9 cellular contexts compared by ENCODE assay signal in genomic region chr9:137294091-137294683, GRCh38. TPM values are rescaled to one million over a fixed set of nuclear protein-coding genes. Genes with fewer than 3 reads are reported as not detected.
DNase-seq lines count a peak whose midpoint lies in the region; ATAC-seq and TF ChIP-seq lines count a peak whose summit lies in the region.
"Had no signal": no experiment of that assay in that cellular context is flagged by ENCODE, and none has a peak within 500 bp of the region (broad histone marks: within the 10 kb centered on the region; RNA-seq: fewer than 3 reads in every experiment).

No MANE protein-coding gene starts in this region.

- H3K4me1 Mint-ChIP-seq in MCF 10A (ENCODE audit: insufficient read depth, unreplicated experiment) (no peaks in the 10 kb centered on the region), nephron progenitor cell (peaks cover 24% of the 10 kb centered on the region)

- H3K9me2 ChIP-seq in PC-3 (replicated peaks; ENCODE audit: low read length): no peaks in the 10 kb centered on the region

- H3K4me1 ChIP-seq in breast epithelium: peaks cover 4 to 22% of the 10 kb centered on the region in 2 donors
- H3K4me1 ChIP-seq in PC-3 (ENCODE audit: insufficient read depth, low read length): peaks cover 7% of the 10 kb centered on the region; the same call in 1 of the 2 replicates

- peaks cover 4% of the 10 kb centered on the region for H3K36me3 Mint-ChIP-seq in MCF 10A (ENCODE audit: insufficient read depth, unreplicated experiment)
- no peaks in the 10 kb centered on the region for H3K36me3 Mint-ChIP-seq in nephron progenitor cell (ENCODE audit: low read depth)

- H4K20me1 ChIP-seq in PC-3 (ENCODE audit: low read length): 0 out of 2 replicates have a peak, but pooled peaks cover 1% of the 10 kb centered on the region

- CTCF ChIA-PET in MCF 10A (lab: Yijun Ruan, JAX): interaction anchor here (0.8 kb wide), 1 partner anchor 72 kb away, joined by 3 read pairs; no protein-coding TSS in a partner anchor
- CTCF ChIA-PET in PC-3 (lab: Charles Lee): interaction anchor here (0.6 kb wide), 2 partner anchors 22 to 129 kb away, joined by 3 to 4 read pairs; partner anchors contain the start of genes EXD3 and NOXA1

- peak; percentile 75 for ATAC-seq in PC-3
- no peak for ATAC-seq in HG03280 (IDR thresholded peaks at IDR 0.05; ENCODE audit: unreplicated experiment)

- H3K27ac ChIP-seq in breast epithelium (peak overlapping the region in 1 of 2 donors; percentile 16), PC-3 (ENCODE audit: low read length) (no peak overlapping the region)

- TF ChIP-seq CTCF in MCF 10A (IDR thresholded peaks at IDR 0.05; ENCODE audit: unreplicated experiment): no peak
- no peak for TF ChIP-seq CTCF in breast epithelium (IDR thresholded peaks at IDR 0.05)
- no peak for TF ChIP-seq CTCF in PC-3 (conservative IDR thresholded peaks at IDR 0.05; ENCODE audit: low read depth, low read length)
- no peak for TF ChIP-seq CTCF in nephron progenitor cell (IDR thresholded peaks at IDR 0.05)

- no peaks in the 10 kb centered on the region for H3K9me3 Mint-ChIP-seq in MCF 10A (ENCODE audit: unreplicated experiment)
- peaks cover 13% of the 10 kb centered on the region for H3K9me3 Mint-ChIP-seq in nephron progenitor cell

- H3K4me3 Mint-ChIP-seq in MCF 10A (ENCODE audit: unreplicated experiment) (no peak overlapping the region), nephron progenitor cell (peak overlapping the region; percentile 52)

- H3K4me3 ChIP-seq in breast epithelium (peak overlapping the region in 1 of 3 donors; percentile 82), PC-3 (ENCODE audit: low read length) (peak overlapping the region; percentile 55)

- no peaks in the 10 kb centered on the region for H3K36me3 ChIP-seq in breast epithelium
- H3K36me3 ChIP-seq in PC-3 (ENCODE audit: low read depth, low read length): no peaks in the 10 kb centered on the region

- H3K79me2 ChIP-seq in PC-3 (ENCODE audit: low read length): no peaks in the 10 kb centered on the region

- H3K9me3 ChIP-seq in breast epithelium: no peaks in the 10 kb centered on the region
- no peaks in the 10 kb centered on the region for H3K9me3 ChIP-seq in PC-3 (ENCODE audit: low read length)

- H3K27ac Mint-ChIP-seq in MCF 10A (ENCODE audit: low read depth, unreplicated experiment) (no peak overlapping the region), nephron progenitor cell (no peak overlapping the region)

- peaks cover 11% of the 10 kb centered on the region for H3K27me3 Mint-ChIP-seq in MCF 10A (ENCODE audit: insufficient read depth, unreplicated experiment)
- peaks cover 53% of the 10 kb centered on the region for H3K27me3 Mint-ChIP-seq in nephron progenitor cell (ENCODE audit: low read depth, poor library complexity)

- POLR2A ChIA-PET in MCF 10A (lab: Yijun Ruan, JAX) (interaction anchor here (1.8 kb wide), 1 partner anchor 17 kb away, joined by 7 read pairs; the partner anchor contains the start of gene TOR4A), PC-3 (lab: Charles Lee; ENCODE audit: unreplicated experiment) (interaction anchor here (0.6 kb wide), 1 partner anchor 50 kb away, joined by 3 read pairs; no protein-coding TSS in a partner anchor)

- no peak overlapping the region; the same call in 1 of the 2 replicates for H3K9ac ChIP-seq in PC-3 (ENCODE audit: low read length)

- BruUV-seq in MCF 10A (replicated peaks; lab: Mats Ljungman, UMichigan) (no TSS peak), PC-3 (replicated peaks; lab: Mats Ljungman, UMichigan) (TSS peak; percentile 96)

- peak overlapping the region; percentile 77 for H3K4me2 ChIP-seq in PC-3 (ENCODE audit: low read length)

- no peaks in the 10 kb centered on the region for H3K27me3 ChIP-seq in breast epithelium
- H3K27me3 ChIP-seq in PC-3 (ENCODE audit: low read length): no peaks in the 10 kb centered on the region

- H3F3A ChIP-seq in PC-3 (ENCODE audit: low read length, unreplicated experiment): no peaks in the 10 kb centered on the region

- TF ChIP-seq POLR2A in breast epithelium (IDR thresholded peaks at IDR 0.05): no peak

- DNase-seq in MCF 10A (ENCODE audit: unreplicated experiment) (peak; percentile 59), breast epithelium (ENCODE audit: low spot score in 2 of 2) (no peak), PC-3 (peak; percentile 74), dermis blood vessel endothelial cell (peak; percentile 81), nephron progenitor cell (no peak), activated gamma-delta T cell (lab: John Stamatoyannopoulos, UW) (no peak), mesenteric fat pad (ENCODE audit: low spot score) (no peak)

- intact Hi-C loops in MCF 10A (cut with micrococcal nuclease) (loop anchor here (2.0 kb wide), 1 partner anchor 151 kb away; no protein-coding TSS in a partner anchor), breast epithelium (cut with DNase I; ENCODE audit: low total_unique reads) (no loop called here), PC-3 (cut with micrococcal nuclease) (no loop called here)

- peak overlapping the region; percentile 89 for H2AFZ ChIP-seq in PC-3 (ENCODE audit: low read length)

RNA-seq across cellular contexts. Expression of gene NRARP, which starts 7.9 kb away (rescaled TPM):
- total RNA-seq in MCF 10A (2022): 1.4 and 2.2 TPM in 2 replicates
- total RNA-seq in breast epithelium: 1 to 10 TPM; 2.1 to 6.9 (median 3.5) TPM
- 35.5 and 36.8 TPM in 2 replicates for total RNA-seq in PC-3 (2014; rRNA removed)
- total RNA-seq in dermis blood vessel endothelial cell: 64.3 and 82.2 TPM in 2 replicates
- 16.3 TPM for total RNA-seq in mesenteric fat pad

RNA-seq across cellular contexts. Expression of gene TOR4A, which starts 16.7 kb away (rescaled TPM):
- 20.6 and 21.9 TPM in 2 replicates for total RNA-seq in MCF 10A (2022)
- total RNA-seq in breast epithelium: 1 to 10 TPM; 2.9 to 5.4 (median 3.7) TPM
- total RNA-seq in PC-3 (2014; rRNA removed): 28.9 and 32.7 TPM in 2 replicates
- 29.8 and 46.0 TPM in 2 replicates for total RNA-seq in dermis blood vessel endothelial cell
- 9.2 TPM for total RNA-seq in mesenteric fat pad

RNA-seq across cellular contexts. Expression of gene NELFB, which starts 39.1 kb away (rescaled TPM):
- total RNA-seq in MCF 10A (2022): 38.0 and 40.5 TPM in 2 replicates
- total RNA-seq in breast epithelium: 10 to 100 TPM; 32.6 to 39.2 (median 38.7) TPM
- 50.7 and 69.5 TPM in 2 replicates for total RNA-seq in PC-3 (2014; rRNA removed)
- total RNA-seq in dermis blood vessel endothelial cell: 55.3 and 83.7 TPM in 2 replicates
- 39.2 TPM for total RNA-seq in mesenteric fat pad

RNA-seq across cellular contexts. Expression of gene STPG3, which starts 43.1 kb away (rescaled TPM):
- total RNA-seq in MCF 10A (2022) (not detected in 2 replicates), breast epithelium (not detected), PC-3 (2014; rRNA removed) (not detected in 2 replicates), dermis blood vessel endothelial cell (0.34 TPM in 1 of 2 replicates, not detected in the other), mesenteric fat pad (not detected)
- total RNA-seq: activated CD8-positive, alpha-beta memory T cell treated with anti-CD3 and anti-CD28 coated beads for 36 hours had no signal

RNA-seq across cellular contexts. Expression of gene TUBB4B, which starts 53.1 kb away (rescaled TPM):
- 171 and 180 TPM in 2 replicates for total RNA-seq in MCF 10A (2022)
- total RNA-seq in breast epithelium: 100 to 1,000 TPM; 112 to 188 (median 183) TPM
- 424 and 599 TPM in 2 replicates for total RNA-seq in PC-3 (2014; rRNA removed)
- total RNA-seq in dermis blood vessel endothelial cell: 128 and 305 TPM in 2 replicates
- total RNA-seq in mesenteric fat pad: 298 TPM

Comparison
In these comparisons a context has a peak if more than half of its experiments do, and no peak if none do; other contexts are left out.
1. DNase-seq: peak in MCF 10A (single experiment), PC-3 (single experiment) and dermis blood vessel endothelial cell (single experiment); none in breast epithelium (0 of 2), nephron progenitor cell (single experiment), activated gamma-delta T cell (single experiment) and mesenteric fat pad (single experiment).